Comparison of ENCODE assay signal across 9 cellular contexts in genomic region chr11:67436459-67437081, GRCh38. TPM values are rescaled to one million over a fixed set of nuclear protein-coding genes. Genes with fewer than 3 reads are reported as not detected.
DNase-seq lines count a peak whose midpoint lies in the region; ATAC-seq and TF ChIP-seq lines count a peak whose summit lies in the region.
"Had no signal": no experiment of that assay in that cellular context is flagged by ENCODE, and none has a peak within 500 bp of the region (broad histone marks: within the 10 kb centered on the region; RNA-seq: fewer than 3 reads in every experiment).

No MANE protein-coding gene starts in this region.

- H3K9ac ChIP-seq in HUES6 (ENCODE audit: low read length) (peak overlapping the region; percentile 77), mesendoderm (ENCODE audit: low read length) (peak overlapping the region; percentile 42)
- H3K9ac ChIP-seq: KMS-11 had no signal

- H3K79me1 ChIP-seq in mesendoderm (ENCODE audit: low read length), result no peaks in the 10 kb centered on the region

- H4K5ac ChIP-seq in mesendoderm (ENCODE audit: low read length), result no peak overlapping the region

- no peak overlapping the region for H3K4me2 ChIP-seq in mesendoderm (ENCODE audit: low read length)
- H3K4me2 ChIP-seq: KMS-11 had no signal

- peak overlapping the region; percentile 6 for H2BK5ac ChIP-seq in mesendoderm (ENCODE audit: low read length)

- H3K27me3 ChIP-seq in HUES6 (ENCODE audit: control insufficient read depth, insufficient read depth, low read length) (no peaks in the 10 kb centered on the region), mesendoderm (ENCODE audit: insufficient read depth, low read length, poor library complexity) (no peaks in the 10 kb centered on the region)

- H3K4ac ChIP-seq in mesendoderm (ENCODE audit: low read depth, low read length), result peak overlapping the region; percentile 20

- H3K36me3 ChIP-seq in HUES6 (ENCODE audit: control insufficient read depth, insufficient read depth, low read length), result peaks cover 76% of the 10 kb centered on the region
- peaks cover 2% of the 10 kb centered on the region for H3K36me3 ChIP-seq in mesendoderm (ENCODE audit: control insufficient read depth, insufficient read depth, low read length)
- H3K36me3 ChIP-seq in urinary bladder (ENCODE audit: insufficient read depth), result peaks cover 2% of the 10 kb centered on the region

- no peak overlapping the region for H3K23ac ChIP-seq in mesendoderm (ENCODE audit: low read length)

- H3K79me2 ChIP-seq in mesendoderm (ENCODE audit: control insufficient read depth, insufficient read depth, low read length), result no peaks in the 10 kb centered on the region

- no peak overlapping the region for H2BK120ac ChIP-seq in mesendoderm (ENCODE audit: low read depth, low read length)

- H3K18ac ChIP-seq in mesendoderm (ENCODE audit: low read length), result peak overlapping the region; percentile 29

- H3K56ac ChIP-seq in mesendoderm (ENCODE audit: low read length), result peak overlapping the region; percentile 77

- no peak for ATAC-seq in GM18505 (IDR thresholded peaks at IDR 0.05; ENCODE audit: unreplicated experiment)

- TF ChIP-seq POLR2A in GM18505 (IDR thresholded peaks at IDR 0.05; ENCODE audit: borderline replicate concordance, extremely low read depth, insufficient read depth, insufficient read length), result peak; percentile 46

- H2BK15ac ChIP-seq in mesendoderm (replicated peaks; ENCODE audit: low read depth), result no peak overlapping the region

- H3K27ac ChIP-seq in HUES6 (ENCODE audit: low read depth, low read length), result peak overlapping the region; percentile 88
- peak overlapping the region; percentile 76 for H3K27ac ChIP-seq in mesendoderm (ENCODE audit: low read depth, low read length)
- H3K27ac ChIP-seq in urinary bladder (ENCODE audit: low read depth), result no peak overlapping the region
- H3K27ac ChIP-seq: KMS-11 had no signal

- H4K8ac ChIP-seq in mesendoderm (ENCODE audit: low read depth, low read length), result no peak overlapping the region

- H2AK5ac ChIP-seq in mesendoderm (ENCODE audit: low read length), result no peak overlapping the region

- H3K4me1 ChIP-seq in HUES6 (ENCODE audit: control insufficient read depth, insufficient read depth, low read length) (peaks cover 25% of the 10 kb centered on the region), mesendoderm (ENCODE audit: control insufficient read depth, low read depth, low read length) (peaks cover 2% of the 10 kb centered on the region), urinary bladder (ENCODE audit: insufficient read depth) (no peaks in the 10 kb centered on the region)

- H3K4me3 ChIP-seq in HUES6 (ENCODE audit: low read depth, low read length), result 0 out of 2 replicates have a peak overlapping the region, but pooled peaks have one; percentile 4
- H3K4me3 ChIP-seq in mesendoderm (ENCODE audit: low read length), result no peak overlapping the region
- H3K4me3 ChIP-seq in urinary bladder (ENCODE audit: low read depth, low read length), result peak overlapping the region; percentile 21

- no CpG with 5 or more reads among the region's 6 CpGs for WGBS in mesendoderm (ENCODE audit: extremely low coverage, insufficient coverage, low lambda C conversion rate)
- 47% methylated on average over 6 of the region's 6 CpGs for WGBS in urinary bladder

- peak; percentile 77 for DNase-seq in activated T-cell treated with anti-CD3 and anti-CD28 coated beads for 24 hours (ENCODE audit: low read depth)
- DNase-seq in mesendoderm, result peak; percentile 96
- no peak for DNase-seq in mesenteric fat pad (ENCODE audit: low spot score)
- no peak for DNase-seq in middle frontal gyrus (ENCODE audit: extremely low spot score, low spot score)
- DNase-seq in inferior parietal cortex (ENCODE audit: extremely low spot score), result no peak

- H3K9me3 ChIP-seq in HUES6 (ENCODE audit: control insufficient read depth, insufficient read depth, low read depth, low read length), result no peaks in the 10 kb centered on the region

RNA-seq across cellular contexts. Expression of gene PTPRCAP, which starts 0.9 kb away (rescaled TPM):
- 0.74 TPM for polyA plus RNA-seq in mesendoderm (2013, experiment 1 of 2)
- 1.1 TPM for polyA plus RNA-seq in mesendoderm (2013, experiment 2 of 2)
- total RNA-seq in urinary bladder, result 1.2 TPM
- polyA plus RNA-seq in urinary bladder, result 5.2 TPM
- 3.3 TPM for total RNA-seq in mesenteric fat pad

RNA-seq across cellular contexts. Expression of gene CORO1B, which starts 6.7 kb away (rescaled TPM):
- polyA plus RNA-seq in mesendoderm (2013, experiment 1 of 2), result 44.3 TPM
- polyA plus RNA-seq in mesendoderm (2013, experiment 2 of 2), result 48.8 TPM
- total RNA-seq in urinary bladder, result 31.0 TPM
- 99.3 TPM for polyA plus RNA-seq in urinary bladder
- 83.1 TPM for total RNA-seq in mesenteric fat pad

RNA-seq across cellular contexts. Expression of gene RPS6KB2, which starts 8.3 kb away (rescaled TPM):
- polyA plus RNA-seq in mesendoderm (2013, experiment 1 of 2), result 26.5 TPM
- 27.8 TPM for polyA plus RNA-seq in mesendoderm (2013, experiment 2 of 2)
- total RNA-seq in urinary bladder (19.8 TPM), mesenteric fat pad (32.4 TPM)
- polyA plus RNA-seq in urinary bladder, result 41.2 TPM

RNA-seq across cellular contexts. Expression of gene GPR152, which starts 16.0 kb away (rescaled TPM):
- not detected for polyA plus RNA-seq in mesendoderm (2013, experiment 1 of 2)
- polyA plus RNA-seq in mesendoderm (2013, experiment 2 of 2), result not detected
- not detected for total RNA-seq in urinary bladder
- not detected for polyA plus RNA-seq in urinary bladder
- not detected for total RNA-seq in mesenteric fat pad

RNA-seq across cellular contexts. Expression of gene CABP4, which starts 18.6 kb away (rescaled TPM):
- 0.06 TPM for polyA plus RNA-seq in mesendoderm (2013, experiment 1 of 2)
- polyA plus RNA-seq in mesendoderm (2013, experiment 2 of 2), result not detected
- total RNA-seq in urinary bladder (0.26 TPM), mesenteric fat pad (3.8 TPM)
- polyA plus RNA-seq in urinary bladder, result 0.96 TPM

Comparison
In these comparisons a context has a peak if more than half of its experiments do, and no peak if none do; other contexts are left out.
1. DNase-seq: peak in activated T-cell treated with anti-CD3 and anti-CD28 coated beads for 24 hours (single experiment) and mesendoderm (single experiment); none in mesenteric fat pad (single experiment), middle frontal gyrus (single experiment) and inferior parietal cortex (single experiment).